In genomic region chr10:124688366-124688765, GRCh38 we compare ENCODE assay signal across 13 cellular contexts. TPM values are rescaled to one million over a fixed set of nuclear protein-coding genes. Genes with fewer than 3 reads are reported as not detected.
DNase-seq lines count a peak whose midpoint lies in the region; ATAC-seq, FAIRE-seq and TF ChIP-seq lines count a peak whose summit lies in the region.
"Had no signal": no experiment of that assay in that cellular context is flagged by ENCODE, and none has a peak within 500 bp of the region (broad histone marks: within the 10 kb centered on the region; RNA-seq: fewer than 3 reads in every experiment).

No MANE protein-coding gene starts in this region.

- no peaks in the 10 kb centered on the region for H3K36me3 ChIP-seq in mucosa of descending colon (ENCODE audit: low read depth)

- no peaks in the 10 kb centered on the region for H3K9me3 Mint-ChIP-seq in T-cell
- H3K9me3 Mint-ChIP-seq in natural killer cell, result no peaks in the 10 kb centered on the region

- FAIRE-seq in GM12892 (lab: Jason Lieb, UNC), result peak; percentile 27

- peaks cover 62 to 87% (median 79%) of the 10 kb centered on the region in 3 donors for H3K4me1 Mint-ChIP-seq in T-cell
- H3K4me1 Mint-ChIP-seq in natural killer cell, result peaks cover 76 to 86% of the 10 kb centered on the region in 2 donors

- no peak overlapping the region for H3K4me3 Mint-ChIP-seq in T-cell
- H3K4me3 Mint-ChIP-seq in natural killer cell, result peak overlapping the region; percentile 81

- POLR2A ChIA-PET in T-cell (lab: Charles Lee), result interaction anchor here (0.6 to 1.8 kb wide), 8 partner anchors 9 to 53 kb away, joined by 3 to 8 read pairs (median 4); no protein-coding TSS in a partner anchor

- H3K4me3 ChIP-seq in mucosa of descending colon, result no peak overlapping the region
- H3K4me3 ChIP-seq: esophagus muscularis mucosa had no signal

- no peak for DNase-seq in GM12892 (ENCODE audit: insufficient read length)
- no peak for DNase-seq in T-cell
- DNase-seq in natural killer cell, result no peak
- DNase-seq in mucosa of descending colon, result no peak
- no peak for DNase-seq in DMS79 (lab: John Stamatoyannopoulos, UW)
- DNase-seq in stimulated activated CD4-positive, alpha-beta T cell treated with anti-CD3 and anti-CD28 coated beads, Interleukin-2, amount 100 ng/mL, for 24 hours, result no peak
- DNase-seq: DMS153, left colon, MM.1S, T1000 had no signal

- TF ChIP-seq POLR2A in GM12892 (IDR thresholded peaks at IDR 0.05; ENCODE audit: low read depth, low read length), result no peak

- no peaks in the 10 kb centered on the region for H3K9me3 ChIP-seq in mucosa of descending colon
- H3K9me3 ChIP-seq: esophagus muscularis mucosa had no signal

- peak; percentile 4 for ATAC-seq in GM21367 (IDR thresholded peaks at IDR 0.05; ENCODE audit: unreplicated experiment)
- ATAC-seq in T-cell (replicated peaks in 1 of 4), result no peak
- peak; percentile 1 to 13 (median 12) for ATAC-seq in natural killer cell
- ATAC-seq in mucosa of descending colon, result no peak
- no peak for ATAC-seq in HG02973 (IDR thresholded peaks at IDR 0.05; ENCODE audit: unreplicated experiment)

- intact Hi-C loops in natural killer cell (cut with micrococcal nuclease) (loop anchor here (1.0 to 5.0 kb wide), 5 partner anchors 14 to 156 kb away; no protein-coding TSS in a partner anchor), mucosa of descending colon (cut with DNase I, micrococcal nuclease) (no loop called here)

- peak overlapping the region; percentile 91 to 93 for H3K27ac Mint-ChIP-seq in T-cell
- H3K27ac Mint-ChIP-seq in natural killer cell, result peak overlapping the region; percentile 91 to 98

- no peak for TF ChIP-seq CTCF in natural killer cell (IDR thresholded peaks at IDR 0.05)
- TF ChIP-seq CTCF in mucosa of descending colon (IDR thresholded peaks at IDR 0.05), result no peak

- H3K4me1 ChIP-seq in mucosa of descending colon (ENCODE audit: low read depth), result no peaks in the 10 kb centered on the region

- H3K36me3 Mint-ChIP-seq in T-cell, result peaks cover 15% of the 10 kb centered on the region
- no peaks in the 10 kb centered on the region for H3K36me3 Mint-ChIP-seq in natural killer cell

- H3K27me3 Mint-ChIP-seq in T-cell (no peaks in the 10 kb centered on the region), natural killer cell (ENCODE audit: low read depth in 2 of 2) (no peaks in the 10 kb centered on the region)

- CTCF ChIA-PET in T-cell (lab: Charles Lee), result interaction anchor here (0.5 to 3.2 kb wide), 21 partner anchors 9 to 374 kb away, joined by 3 to 27 read pairs (median 3); no protein-coding TSS in a partner anchor

RNA-seq across cellular contexts. Expression of gene FAM53B, which starts 55.8 kb away (rescaled TPM):
- polyA plus RNA-seq in GM12892 (2012; ENCODE audit: missing spikeins), result 6.0 TPM
- 10 to 100 TPM; 39.3 to 86.5 (median 52.3) TPM for total RNA-seq in T-cell
- 100 to 1,000 TPM in 2 of 3 donors, 10 to 100 TPM in 1; 77.4 to 172 (median 121) TPM for total RNA-seq in natural killer cell
- 10 to 100 TPM; 37.2 to 48.0 (median 44.2) TPM for total RNA-seq in mucosa of descending colon

Comparison
In these comparisons a context has a peak if more than half of its experiments do, and no peak if none do; other contexts are left out.
1. ATAC-seq: peak in GM21367 (single experiment) and natural killer cell (3 of 3); none in T-cell (0 of 4), mucosa of descending colon (single experiment) and HG02973 (single experiment).